16 cellular contexts compared by ENCODE assay signal in the genomic region with DNA sequence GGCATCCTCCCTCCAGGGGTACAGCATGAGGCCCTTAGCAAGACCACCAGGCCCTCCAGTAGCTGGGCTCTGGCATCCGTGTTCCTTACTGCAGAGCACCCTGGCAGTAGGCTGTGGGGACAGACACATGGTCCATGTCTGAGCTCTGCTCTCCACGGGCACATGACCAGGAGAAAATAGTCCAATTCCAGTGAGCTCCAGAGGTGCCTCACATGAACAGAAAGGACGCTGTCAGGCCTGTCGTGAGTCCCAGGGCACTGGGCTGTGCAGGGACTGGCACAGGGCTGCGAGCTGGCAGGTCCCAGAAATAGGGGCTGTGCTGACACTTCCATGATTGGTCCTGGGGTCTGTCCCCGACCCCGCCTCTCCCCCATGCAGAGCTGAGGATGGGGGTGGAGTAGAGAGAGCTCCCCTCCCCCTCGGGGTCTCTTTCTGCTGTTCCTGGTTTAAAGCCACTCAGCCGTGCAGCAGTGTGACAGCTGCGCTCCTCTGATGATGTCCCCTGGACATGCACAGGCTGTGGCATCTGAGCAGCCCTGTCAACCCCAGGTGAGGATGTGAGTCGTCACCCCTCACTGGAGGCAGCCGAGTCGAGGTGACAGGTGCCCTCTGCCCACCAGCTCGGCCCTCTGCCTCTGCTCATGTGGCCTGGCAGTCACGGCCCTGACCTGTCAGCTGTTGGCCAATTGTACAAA. TPM values are rescaled to one million over a fixed set of nuclear protein-coding genes. Genes with fewer than 3 reads are reported as not detected.
"Had no signal": no experiment of that assay in that cellular context is flagged by ENCODE, and none has a peak within 500 bp of the region (broad histone marks: within the 10 kb centered on the region; RNA-seq: fewer than 3 reads in every experiment).

No MANE protein-coding gene starts in this region.

- H3K4me1 Mint-ChIP-seq: activated CD4-positive, alpha-beta memory T cell treated with anti-CD3 and anti-CD28 coated beads, Interleukin-2, amount 10 ng/mL, durations not matched to agents 7 days and 5 days; naive thymus-derived CD8-positive, alpha-beta T cell had no signal

- H3K27ac Mint-ChIP-seq: activated CD4-positive, alpha-beta memory T cell treated with anti-CD3 and anti-CD28 coated beads, Interleukin-2, amount 10 ng/mL, durations not matched to agents 7 days and 5 days; activated naive CD4-positive, alpha-beta T cell treated with anti-CD3 and anti-CD28 coated beads for 36 hours; activated T-helper 1 cell treated with anti-CD3 and anti-CD28 coated beads, Interleukin-12 subunit alpha, Interleukin-12 subunit beta, Interleukin-2, Interleukin-4 antibody, amounts not matched to agents 30 ng/mL and 10 ng/mL and 1 ng/mL, durations not matched to agents 14 hours and 24 hours and 36 hours; naive thymus-derived CD8-positive, alpha-beta T cell had no signal

- H3K36me3 ChIP-seq: colonic mucosa, lower lobe of right lung, prostate gland, sigmoid colon had no signal

- H3K4me3 Mint-ChIP-seq: activated CD4-positive, alpha-beta memory T cell treated with anti-CD3 and anti-CD28 coated beads, Interleukin-2, amount 10 ng/mL, durations not matched to agents 7 days and 5 days; activated naive CD4-positive, alpha-beta T cell treated with anti-CD3 and anti-CD28 coated beads for 36 hours; activated T-helper 1 cell treated with anti-CD3 and anti-CD28 coated beads, Interleukin-12 subunit alpha, Interleukin-12 subunit beta, Interleukin-2, Interleukin-4 antibody, amounts not matched to agents 30 ng/mL and 10 ng/mL and 1 ng/mL, durations not matched to agents 14 hours and 24 hours and 36 hours; naive thymus-derived CD8-positive, alpha-beta T cell had no signal

- DNase-seq: activated CD4-positive, alpha-beta memory T cell treated with anti-CD3 and anti-CD28 coated beads, Interleukin-2, amount 10 ng/mL, durations not matched to agents 7 days and 5 days; activated CD8-positive, alpha-beta memory T cell treated with anti-CD3 and anti-CD28 coated beads, Interleukin-2, amount 50 U/mL, for 4 hours; activated naive CD4-positive, alpha-beta T cell treated with anti-CD3 and anti-CD28 coated beads for 36 hours; colonic mucosa; effector CD4-positive, alpha-beta T cell; lower lobe of right lung; naive thymus-derived CD8-positive, alpha-beta T cell; nucleus accumbens; sigmoid colon; stimulated activated CD4-positive, alpha-beta T cell treated with anti-CD3 and anti-CD28 coated beads, Interleukin-12 subunit alpha, Interleukin-12 subunit beta, amount 100 ng/mL, for 4 hours; stimulated activated naive CD4-positive, alpha-beta T cell treated with Interleukin-2 at 50 U/mL for 16 hours; SW 1271; testis had no signal

- H3K27me3 ChIP-seq: colonic mucosa, sigmoid colon, testis had no signal

- H3K9me3 ChIP-seq: colonic mucosa, lower lobe of right lung, prostate gland, sigmoid colon, testis had no signal

- H3K27me3 Mint-ChIP-seq: naive thymus-derived CD8-positive, alpha-beta T cell had no signal

- H3K4me3 ChIP-seq: colonic mucosa, lower lobe of right lung, prostate gland, sigmoid colon, testis had no signal

- H3K36me3 Mint-ChIP-seq: naive thymus-derived CD8-positive, alpha-beta T cell had no signal

- ATAC-seq: lower lobe of right lung; naive thymus-derived CD8-positive, alpha-beta T cell had no signal

- H3K27ac ChIP-seq: colonic mucosa, lower lobe of right lung, prostate gland, sigmoid colon, testis had no signal

- H3K9me3 Mint-ChIP-seq: activated CD4-positive, alpha-beta memory T cell treated with anti-CD3 and anti-CD28 coated beads, Interleukin-2, amount 10 ng/mL, durations not matched to agents 7 days and 5 days; activated naive CD4-positive, alpha-beta T cell treated with anti-CD3 and anti-CD28 coated beads for 36 hours; activated T-helper 1 cell treated with anti-CD3 and anti-CD28 coated beads, Interleukin-12 subunit alpha, Interleukin-12 subunit beta, Interleukin-2, Interleukin-4 antibody, amounts not matched to agents 30 ng/mL and 10 ng/mL and 1 ng/mL, durations not matched to agents 14 hours and 24 hours and 36 hours; naive thymus-derived CD8-positive, alpha-beta T cell had no signal

- H3K4me1 ChIP-seq: colonic mucosa, lower lobe of right lung, prostate gland, sigmoid colon, testis had no signal

RNA-seq across cellular contexts. Expression of gene ZNF488, which starts 25.2 kb away (rescaled TPM):
- total RNA-seq: activated T-helper 1 cell treated with anti-CD3 and anti-CD28 coated beads, Interleukin-12 subunit alpha, Interleukin-12 subunit beta, Interleukin-2, Interleukin-4 antibody, amounts not matched to agents 30 ng/mL and 10 ng/mL and 1 ng/mL, durations not matched to agents 14 hours and 24 hours and 36 hours; fibroblast of lung; naive thymus-derived CD8-positive, alpha-beta T cell had no signal
- polyA plus RNA-seq: naive thymus-derived CD8-positive, alpha-beta T cell had no signal
